10 cellular contexts compared by ENCODE assay signal in the genomic region with DNA sequence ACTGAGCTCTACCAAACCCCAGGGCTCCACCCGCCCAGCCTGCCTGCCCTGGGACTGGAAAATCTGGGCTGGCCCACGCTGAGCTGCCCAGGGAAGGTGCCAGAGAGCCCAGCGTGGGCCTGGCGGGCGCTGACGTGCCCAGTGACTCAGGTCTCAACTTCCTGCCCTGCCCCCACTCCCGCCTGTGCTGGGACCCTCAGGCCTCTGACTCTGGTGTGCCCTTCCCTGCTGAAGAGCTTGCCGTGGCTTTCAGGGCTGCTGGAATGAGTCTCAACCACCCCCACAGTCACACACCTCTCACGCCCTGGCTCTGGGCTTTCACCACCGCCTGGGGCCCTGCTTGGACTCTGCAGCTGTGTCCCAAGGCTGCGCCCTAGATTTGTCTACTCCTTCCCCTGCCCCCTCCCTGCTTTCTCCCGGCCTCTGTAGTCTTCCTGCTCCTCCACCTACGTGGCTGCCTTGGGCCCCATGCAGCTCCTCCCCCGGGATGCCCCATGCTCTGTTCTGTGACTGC. TPM values are rescaled to one million over a fixed set of nuclear protein-coding genes. Genes with fewer than 3 reads are reported as not detected.
DNase-seq lines count a peak whose midpoint lies in the region; ATAC-seq, FAIRE-seq and TF ChIP-seq lines count a peak whose summit lies in the region.
"Had no signal": no experiment of that assay in that cellular context is flagged by ENCODE, and none has a peak within 500 bp of the region (broad histone marks: within the 10 kb centered on the region; RNA-seq: fewer than 3 reads in every experiment).

No MANE protein-coding gene starts in this region.

- no peaks in the 10 kb centered on the region for H3K27me3 ChIP-seq in heart left ventricle
- H3K27me3 ChIP-seq in keratinocyte (ENCODE audit: control insufficient read depth, extremely low read depth, insufficient read depth, low read length), result no peaks in the 10 kb centered on the region

- H3K4me3 ChIP-seq in heart left ventricle, result no peak overlapping the region
- H3K4me3 ChIP-seq in keratinocyte (ENCODE audit: control insufficient read depth in 2 of 3, extremely low read depth in 1 of 3, insufficient read depth in 2 of 3, low read depth in 1 of 3, low read length in 3 of 3), result peak overlapping the region in 1 of 3 experiments; percentile 2
- H3K4me3 ChIP-seq in urinary bladder (ENCODE audit: low read depth, low read length), result no peak overlapping the region

- H2AFZ ChIP-seq in keratinocyte (ENCODE audit: control insufficient read depth, low read length), result peak overlapping the region; percentile 72

- H3K27ac ChIP-seq in heart left ventricle, result no peak overlapping the region
- H3K27ac ChIP-seq in keratinocyte (ENCODE audit: control insufficient read depth, insufficient read depth, low read length), result peak overlapping the region; percentile 78
- H3K27ac ChIP-seq in urinary bladder (ENCODE audit: low read depth), result peak overlapping the region; percentile 1

- TF ChIP-seq CTCF in heart left ventricle (IDR thresholded peaks at IDR 0.05) (no peak), keratinocyte (optimal IDR thresholded peaks at IDR 0.05 in 1 of 3, IDR thresholded peaks at IDR 0.05 in 1 of 3, conservative IDR thresholded peaks at IDR 0.05 in 1 of 3; ENCODE audit: extremely low read depth in 1 of 3, insufficient read depth in 2 of 3, low read length in 3 of 3) (no peak)

- DNase-seq in left cardiac atrium (no peak), heart left ventricle (no peak), amniotic epithelial cell (ENCODE audit: low read depth) (peak; percentile 33), keratinocyte (ENCODE audit: low read depth, low spot score) (no peak), inferior parietal cortex (ENCODE audit: extremely low spot score) (no peak)
- DNase-seq: CD4-positive, alpha-beta T cell; NCI-H146 had no signal

- TF ChIP-seq POLR2A in heart left ventricle (IDR thresholded peaks at IDR 0.05), result no peak

- no peaks in the 10 kb centered on the region for H4K20me1 ChIP-seq in keratinocyte (ENCODE audit: control insufficient read depth, extremely low read depth, insufficient read depth, low read length)

- H3K4me1 ChIP-seq in heart left ventricle (peaks cover 0 to 8% (median 0%) of the 10 kb centered on the region in 12 donors), keratinocyte (ENCODE audit: control insufficient read depth, extremely low read depth, insufficient read depth, low read length) (peaks cover 17% of the 10 kb centered on the region), urinary bladder (ENCODE audit: insufficient read depth) (no peaks in the 10 kb centered on the region)

- peak overlapping the region; percentile 66 for H3K9ac ChIP-seq in keratinocyte (ENCODE audit: control insufficient read depth, extremely low read depth, insufficient read depth, low read length)

- H3K9me1 ChIP-seq in keratinocyte (ENCODE audit: control insufficient read depth, extremely low read depth, insufficient read depth, low read length), result no peaks in the 10 kb centered on the region

- H3K9me3 ChIP-seq in heart left ventricle, result no peaks in the 10 kb centered on the region
- H3K9me3 ChIP-seq in keratinocyte (ENCODE audit: control insufficient read depth, low read depth, low read length), result no peaks in the 10 kb centered on the region

- intact Hi-C loops in left cardiac atrium (cut with DNase I), result no loop called here
- intact Hi-C loops in heart left ventricle (cut with DNase I), result no loop called here

- no peaks in the 10 kb centered on the region for H3K79me2 ChIP-seq in keratinocyte (ENCODE audit: control insufficient read depth, insufficient read depth, low read length)

- H3K36me3 ChIP-seq in heart left ventricle, result peaks cover 0 to 66% (median 31%) of the 10 kb centered on the region in 9 donors
- peaks cover 22 to 31% of the 10 kb centered on the region in 2 experiments for H3K36me3 ChIP-seq in keratinocyte (ENCODE audit: control insufficient read depth in 2 of 2, extremely low read depth in 1 of 2, insufficient read depth in 2 of 2, low read length in 2 of 2)
- no peaks in the 10 kb centered on the region for H3K36me3 ChIP-seq in urinary bladder (ENCODE audit: insufficient read depth)

- peak; percentile 81 for FAIRE-seq in keratinocyte (lab: Jason Lieb, UNC)

- 76 to 89% (median 80%) methylated on average over 12 to 14 of the region's 14 CpGs for WGBS in heart left ventricle, 4 donors
- WGBS in urinary bladder, result 76% methylated on average over 14 of the region's 14 CpGs

- H3K4me2 ChIP-seq in keratinocyte (ENCODE audit: control insufficient read depth, extremely low read depth, insufficient read depth, low read depth, low read length), result peak overlapping the region; percentile 62

- ATAC-seq in left cardiac atrium, result peak; percentile 21 to 39
- no peak for ATAC-seq in heart left ventricle
- no peak for ATAC-seq in HG02759 (IDR thresholded peaks at IDR 0.05; ENCODE audit: unreplicated experiment)
- no peak for ATAC-seq in HG03571 (IDR thresholded peaks at IDR 0.05; ENCODE audit: unreplicated experiment)

- dilution Hi-C loops in keratinocyte (cut with MboI; ENCODE audit: extremely low pct_ligation_motif_present, low sequenced_read_pairs), result no loop called here

RNA-seq across cellular contexts. Expression of a gene that starts 10.4 kb away (rescaled TPM):
- total RNA-seq in left cardiac atrium (10 to 100 TPM; 10.9 to 11.0 TPM), heart left ventricle (10 to 100 TPM in 5 of 9 donors, 1 to 10 TPM in 4; 6.8 to 20.7 (median 10.8) TPM), urinary bladder (25.6 TPM)
- polyA plus RNA-seq in heart left ventricle (1 to 10 TPM; 5.3 to 8.9 TPM), keratinocyte (13.8 to 24.7 TPM (median 22.6 TPM) in 3 replicates), urinary bladder (24.5 TPM)
- 4.3 TPM for polyA plus RNA-seq in keratinocyte (2011; ENCODE audit: low read depth)
- 13.0 and 26.4 TPM in 2 replicates for polyA plus RNA-seq in keratinocyte (2011; cell fraction: cytosol; rRNA removed)
- polyA plus RNA-seq in keratinocyte (2011; cell fraction: nucleus; rRNA removed), result 29.1 and 37.8 TPM in 2 replicates
- polyA plus RNA-seq in keratinocyte (2012; ENCODE audit: low replicate concordance), result 9.8 and 22.3 TPM in 2 replicates
- 25.2 to 45.1 TPM (median 34.6 TPM) in 3 replicates for polyA minus RNA-seq in keratinocyte
- polyA minus RNA-seq in keratinocyte (2011; cell fraction: cytosol; rRNA and poly(A)+ RNA removed), result 54.5 TPM
- polyA minus RNA-seq in keratinocyte (2011; cell fraction: nucleus; rRNA and poly(A)+ RNA removed), result 32.7 and 34.8 TPM in 2 replicates

RNA-seq across cellular contexts. Expression of a gene that starts 22.7 kb away (rescaled TPM):
- 100 to 1,000 TPM; 204 to 211 TPM for total RNA-seq in left cardiac atrium
- 100 to 1,000 TPM; 218 to 535 (median 307) TPM for total RNA-seq in heart left ventricle
- polyA plus RNA-seq in heart left ventricle, result 100 to 1,000 TPM; 321 to 364 TPM
- 376 to 509 TPM (median 404 TPM) in 3 replicates for polyA plus RNA-seq in keratinocyte
- polyA plus RNA-seq in keratinocyte (2011; ENCODE audit: low read depth), result 190 TPM
- polyA plus RNA-seq in keratinocyte (2011; cell fraction: cytosol; rRNA removed), result 385 and 410 TPM in 2 replicates
- polyA plus RNA-seq in keratinocyte (2011; cell fraction: nucleus; rRNA removed), result 632 and 753 TPM in 2 replicates
- 196 and 509 TPM in 2 replicates for polyA plus RNA-seq in keratinocyte (2012; ENCODE audit: low replicate concordance)
- polyA minus RNA-seq in keratinocyte, result 589 to 1,561 TPM (median 721 TPM) in 3 replicates
- 529 TPM for polyA minus RNA-seq in keratinocyte (2011; cell fraction: cytosol; rRNA and poly(A)+ RNA removed)
- 248 and 269 TPM in 2 replicates for polyA minus RNA-seq in keratinocyte (2011; cell fraction: nucleus; rRNA and poly(A)+ RNA removed)
- 87.2 TPM for total RNA-seq in urinary bladder
- 249 TPM for polyA plus RNA-seq in urinary bladder

RNA-seq across cellular contexts. Expression of a gene that starts 24.7 kb away (rescaled TPM):
- total RNA-seq in left cardiac atrium (10 to 100 TPM; 16.2 to 16.8 TPM), heart left ventricle (10 to 100 TPM; 23.2 to 46.9 (median 26.7) TPM), urinary bladder (11.7 TPM)
- polyA plus RNA-seq in heart left ventricle (10 to 100 TPM; 18.8 to 27.4 TPM), keratinocyte (7.9 to 12.8 TPM (median 9.1 TPM) in 3 replicates), urinary bladder (13.7 TPM)
- polyA plus RNA-seq in keratinocyte (2011; ENCODE audit: low read depth), result 5.2 TPM
- 3.8 and 9.5 TPM in 2 replicates for polyA plus RNA-seq in keratinocyte (2011; cell fraction: cytosol; rRNA removed)
- 40.0 and 41.1 TPM in 2 replicates for polyA plus RNA-seq in keratinocyte (2011; cell fraction: nucleus; rRNA removed)
- 11.2 and 12.3 TPM in 2 replicates for polyA plus RNA-seq in keratinocyte (2012; ENCODE audit: low replicate concordance)
- polyA minus RNA-seq in keratinocyte, result 6.4 to 12.0 TPM (median 8.4 TPM) in 3 replicates
- 15.5 TPM for polyA minus RNA-seq in keratinocyte (2011; cell fraction: cytosol; rRNA and poly(A)+ RNA removed)
- 29.0 and 30.2 TPM in 2 replicates for polyA minus RNA-seq in keratinocyte (2011; cell fraction: nucleus; rRNA and poly(A)+ RNA removed)

RNA-seq across cellular contexts. Expression of a gene that starts 52.2 kb away (rescaled TPM):
- total RNA-seq in left cardiac atrium (100 to 1,000 TPM; 137 to 169 TPM), heart left ventricle (100 to 1,000 TPM; 147 to 233 (median 198) TPM), urinary bladder (62.6 TPM)
- polyA plus RNA-seq in heart left ventricle (100 to 1,000 TPM in 1 of 2 donors, 10 to 100 TPM in 1; 89.2 to 122 TPM), keratinocyte (41.5 to 71.3 TPM (median 50.2 TPM) in 3 replicates), urinary bladder (83.8 TPM)
- 17.1 TPM for polyA plus RNA-seq in keratinocyte (2011; ENCODE audit: low read depth)
- polyA plus RNA-seq in keratinocyte (2011; cell fraction: cytosol; rRNA removed), result 51.0 and 54.6 TPM in 2 replicates
- polyA plus RNA-seq in keratinocyte (2011; cell fraction: nucleus; rRNA removed), result 30.2 and 31.4 TPM in 2 replicates
- 27.8 and 45.8 TPM in 2 replicates for polyA plus RNA-seq in keratinocyte (2012; ENCODE audit: low replicate concordance)
- polyA minus RNA-seq in keratinocyte, result 85.6 to 109 TPM (median 91.2 TPM) in 3 replicates
- 113 TPM for polyA minus RNA-seq in keratinocyte (2011; cell fraction: cytosol; rRNA and poly(A)+ RNA removed)
- 29.6 and 33.9 TPM in 2 replicates for polyA minus RNA-seq in keratinocyte (2011; cell fraction: nucleus; rRNA and poly(A)+ RNA removed)

Comparison
In these comparisons a context has a peak if more than half of its experiments do, and no peak if none do; other contexts are left out.
1. ATAC-seq: peak in left cardiac atrium (2 of 2); none in heart left ventricle (0 of 4), HG02759 (single experiment) and HG03571 (single experiment).
2. H3K27ac ChIP-seq: peak in keratinocyte (single experiment) and urinary bladder (single experiment); none in heart left ventricle (0 of 12).